Comparison of ENCODE assay signal across 1 cellular context in genomic region chr17:44689492-44690217, GRCh38.
TF ChIP-seq lines count a peak whose summit lies in the region.

Gene CCDC43 (minus strand): TSS chr17:44689776. CDS start chr17:44689753, 23 bp downstream.

TF ChIP-seq in H1, 55 proteins besides CTCF, POLR2A, EP300 and RAD21:
- TF ChIP-seq EGR1 (IDR thresholded peaks at IDR 0.05; ENCODE audit: borderline replicate concordance, low read depth, low read length) (no peak), RBBP5 (IDR thresholded peaks at IDR 0.05; ENCODE audit: borderline replicate concordance, low read depth, low read length) (peak; percentile 79), ATF3 (IDR thresholded peaks at IDR 0.05; ENCODE audit: insufficient read depth, low read depth, low read length) (no peak), BCL11A (IDR thresholded peaks at IDR 0.05; ENCODE audit: low read depth in 2 of 2, low read length in 2 of 2) (no peak), SIRT6 (IDR thresholded peaks at IDR 0.05; ENCODE audit: low read length) (no peak), SIN3A (conservative IDR thresholded peaks at IDR 0.05 in 1 of 2, IDR thresholded peaks at IDR 0.05 in 1 of 2; ENCODE audit: low read depth in 1 of 2, low read length in 2 of 2) (0 out of 4 replicates have a peak, but pooled peaks of 1 of the 2 experiments have one; percentile 34), TAF7 (optimal IDR thresholded peaks at IDR 0.05; ENCODE audit: borderline replicate concordance, low read depth, low read length) (peak; percentile 97), SP1 (IDR thresholded peaks at IDR 0.05; ENCODE audit: low read depth, low read length) (no peak), POLR2AphosphoS5 (IDR thresholded peaks at IDR 0.05; ENCODE audit: low read depth, low read length) (peak; percentile 92), KDM1A (IDR thresholded peaks at IDR 0.05; ENCODE audit: borderline replicate concordance, low read length) (no peak), HDAC2 (IDR thresholded peaks at IDR 0.05; ENCODE audit: borderline replicate concordance in 1 of 2, low read depth in 2 of 2, low read length in 2 of 2) (peak in 1 of 2 experiments; percentile 98; a peak in 2 of 4 replicates), RNF2 (IDR thresholded peaks at IDR 0.05; ENCODE audit: borderline replicate concordance, low read depth, low read length, missing control alignments, poor library complexity, severe bottlenecking) (no peak), TAF1 (IDR thresholded peaks at IDR 0.05; ENCODE audit: low read depth, low read length) (peak; percentile 97), TEAD4 (IDR thresholded peaks at IDR 0.05; ENCODE audit: low read depth, low read length) (no peak), NRF1 (IDR thresholded peaks at IDR 0.05; ENCODE audit: low read depth, low read length) (peak; percentile 67), USF2 (IDR thresholded peaks at IDR 0.05; ENCODE audit: low read length) (peak; percentile 17; the same call in 1 of the 2 replicates), HDAC6 (IDR thresholded peaks at IDR 0.05; ENCODE audit: low read depth, low read length) (no peak), RXRA (IDR thresholded peaks at IDR 0.05; ENCODE audit: insufficient read depth, low read depth, low read length) (no peak), JUN (IDR thresholded peaks at IDR 0.05; ENCODE audit: low read depth, low read length) (no peak), SUZ12 (IDR thresholded peaks at IDR 0.05; ENCODE audit: low read length) (no peak), TCF12 (IDR thresholded peaks at IDR 0.05; ENCODE audit: low read depth, low read length) (no peak), CBX8 (IDR thresholded peaks at IDR 0.05; ENCODE audit: borderline replicate concordance, low read depth, low read length) (no peak), GABPA (IDR thresholded peaks at IDR 0.05; ENCODE audit: borderline replicate concordance, insufficient read depth, low read length) (no peak), GTF2F1 (IDR thresholded peaks at IDR 0.05; ENCODE audit: borderline replicate concordance, low read depth, low read length) (peak; percentile 47; the same call in 1 of the 2 replicates), CHD2 (IDR thresholded peaks at IDR 0.05; ENCODE audit: low read length) (no peak), MAX (IDR thresholded peaks at IDR 0.05) (peak; percentile 76), E2F6 (IDR thresholded peaks at IDR 0.05) (peak; percentile 23; the same call in 1 of the 2 replicates), SAP30 (IDR thresholded peaks at IDR 0.05; ENCODE audit: insufficient read depth, insufficient replicate concordance, low read length) (peak; percentile 67), ATF2 (IDR thresholded peaks at IDR 0.05; ENCODE audit: low read length) (no peak), JUND (IDR thresholded peaks at IDR 0.05; ENCODE audit: low read length) (no peak; the same call in 1 of the 2 replicates), CHD7 (IDR thresholded peaks at IDR 0.05; ENCODE audit: insufficient replicate concordance, low read length) (no peak), CREB1 (IDR thresholded peaks at IDR 0.05) (no peak), TBP (IDR thresholded peaks at IDR 0.05; ENCODE audit: low read depth, low read length) (peak; percentile 93), FOSL1 (IDR thresholded peaks at IDR 0.05; ENCODE audit: insufficient read depth, low read depth, low read length) (peak; percentile 55; the same call in 1 of the 2 replicates), SRF (IDR thresholded peaks at IDR 0.05; ENCODE audit: low read depth, low read length) (no peak), MAFK (IDR thresholded peaks at IDR 0.05; ENCODE audit: low read depth, low read length) (no peak), NANOG (IDR thresholded peaks at IDR 0.05; ENCODE audit: insufficient read depth, low read depth, low read length, poor library complexity, severe bottlenecking) (peak; percentile 31), YY1 (IDR thresholded peaks at IDR 0.05; ENCODE audit: low read depth, low read length) (peak; percentile 99), PHF8 (conservative IDR thresholded peaks at IDR 0.05; ENCODE audit: low read depth, low read length) (peak; percentile 97), RFX5 (IDR thresholded peaks at IDR 0.05; ENCODE audit: borderline replicate concordance, low read depth, low read length) (no peak), SP4 (IDR thresholded peaks at IDR 0.05; ENCODE audit: low read length) (peak; percentile 55; the same call in 1 of the 2 replicates), BRCA1 (IDR thresholded peaks at IDR 0.05; ENCODE audit: low read depth, low read length) (no peak), SP2 (IDR thresholded peaks at IDR 0.05; ENCODE audit: low read length) (no peak), KDM4A (IDR thresholded peaks at IDR 0.05; ENCODE audit: low read depth, low read length, severe bottlenecking) (peak; percentile 76), CEBPB (IDR thresholded peaks at IDR 0.05; ENCODE audit: low read depth, low read length) (no peak), POU5F1 (IDR thresholded peaks at IDR 0.05; ENCODE audit: low read depth, low read length) (no peak), BACH1 (IDR thresholded peaks at IDR 0.05; ENCODE audit: low read length) (no peak), CHD1 (IDR thresholded peaks at IDR 0.05; ENCODE audit: low read depth, low read length) (no peak), CBX5 (IDR thresholded peaks at IDR 0.05; ENCODE audit: low read depth, low read length) (no peak), ASH2L (IDR thresholded peaks at IDR 0.05; ENCODE audit: low read length) (peak; percentile 86), KDM5A (IDR thresholded peaks at IDR 0.05; ENCODE audit: low read length) (peak; percentile 97)
